Comparison of ENCODE assay signal across 28 cellular contexts in genomic region chr10:113076949-113077348, GRCh38.
"Had no signal": no experiment of that assay in that cellular context is flagged by ENCODE, and none has a peak within 500 bp of the region (broad histone marks: within the 10 kb centered on the region; RNA-seq: fewer than 3 reads in every experiment).

No MANE protein-coding gene starts in this region.

- H3K4me1 ChIP-seq: psoas muscle, upper lobe of right lung had no signal

- H3K9me3 ChIP-seq: esophagus muscularis mucosa, gastroesophageal sphincter, heart left ventricle, mucosa of descending colon, psoas muscle, spleen, suprapubic skin, transverse colon, upper lobe of right lung, uterus had no signal

- H3K4me1 Mint-ChIP-seq: memory B cell; naive thymus-derived CD4-positive, alpha-beta T cell; stimulated activated naive CD8-positive, alpha-beta T cell treated with anti-CD3 and anti-CD28 coated beads, Interleukin-15, amount 100 ng/mL, for 72 hours had no signal

- H3K27ac ChIP-seq: esophagus muscularis mucosa, foreskin keratinocyte, gastroesophageal sphincter, heart left ventricle, neural progenitor cell, psoas muscle, skin epidermis, spleen, suprapubic skin, upper lobe of right lung, uterus had no signal

- H3K27me3 ChIP-seq: esophagus muscularis mucosa, foreskin keratinocyte, gastroesophageal sphincter, heart left ventricle, hepatocyte, neural progenitor cell, spleen, suprapubic skin, transverse colon, upper lobe of right lung, uterus had no signal

- H3K9me3 Mint-ChIP-seq: memory B cell; mesothelial cell of epicardium; naive thymus-derived CD4-positive, alpha-beta T cell; nephron; neural progenitor cell; stimulated activated naive CD8-positive, alpha-beta T cell treated with anti-CD3 and anti-CD28 coated beads, Interleukin-15, amount 100 ng/mL, for 72 hours had no signal

- H3K27me3 Mint-ChIP-seq: stimulated activated naive CD8-positive, alpha-beta T cell treated with anti-CD3 and anti-CD28 coated beads, Interleukin-15, amount 100 ng/mL, for 72 hours had no signal

- H3K9ac ChIP-seq: neural progenitor cell had no signal

- H3K36me3 ChIP-seq: esophagus muscularis mucosa, neural progenitor cell, suprapubic skin, transverse colon, upper lobe of right lung, uterus had no signal

- H3K36me3 Mint-ChIP-seq: memory B cell; naive thymus-derived CD4-positive, alpha-beta T cell; neural progenitor cell had no signal

- DNase-seq: effector CD8-positive, alpha-beta T cell; foreskin keratinocyte; heart left ventricle; kidney; mucosa of descending colon; naive thymus-derived CD4-positive, alpha-beta T cell; psoas muscle; right cardiac atrium; stimulated activated CD4-positive, alpha-beta T cell treated with anti-CD3 and anti-CD28 coated beads, Interleukin-2, amount 100 ng/mL, for 48 hours; stimulated activated naive CD4-positive, alpha-beta T cell; stimulated activated naive CD8-positive, alpha-beta T cell treated with anti-CD3 and anti-CD28 coated beads, Interleukin-15, amount 100 ng/mL, for 72 hours; transverse colon; upper lobe of right lung; uterus had no signal

- H3K27ac Mint-ChIP-seq: memory B cell; mesothelial cell of epicardium; naive thymus-derived CD4-positive, alpha-beta T cell; nephron; neural progenitor cell; stimulated activated naive CD8-positive, alpha-beta T cell treated with anti-CD3 and anti-CD28 coated beads, Interleukin-15, amount 100 ng/mL, for 72 hours had no signal

- FAIRE-seq: colon, endothelial cell of umbilical vein, kidney had no signal

- H2AFZ ChIP-seq: hepatocyte, neural progenitor cell had no signal

- H3K4me3 Mint-ChIP-seq: memory B cell; mesothelial cell of epicardium; naive thymus-derived CD4-positive, alpha-beta T cell; nephron; neural progenitor cell; stimulated activated naive CD8-positive, alpha-beta T cell treated with anti-CD3 and anti-CD28 coated beads, Interleukin-15, amount 100 ng/mL, for 72 hours had no signal

- H3K4me2 ChIP-seq: hepatocyte, neural progenitor cell had no signal

- H3K4me3 ChIP-seq: esophagus muscularis mucosa, gastroesophageal sphincter, heart left ventricle, hepatocyte, lung, mucosa of descending colon, neural progenitor cell, psoas muscle, skin epidermis, spleen, suprapubic skin, transverse colon, upper lobe of right lung, uterus had no signal

- ATAC-seq: foreskin keratinocyte; gastroesophageal sphincter; heart left ventricle; left lobe of liver; mucosa of descending colon; naive thymus-derived CD4-positive, alpha-beta T cell; psoas muscle; right cardiac atrium; stimulated activated naive CD8-positive, alpha-beta T cell treated with anti-CD3 and anti-CD28 coated beads, Interleukin-15, amount 100 ng/mL, for 72 hours; upper lobe of right lung had no signal
